Comparison of ENCODE assay signal across 24 cellular contexts in genomic region chr11:103596323-103596722, GRCh38.
DNase-seq lines count a peak whose midpoint lies in the region; ATAC-seq and TF ChIP-seq lines count a peak whose summit lies in the region.
"Had no signal": no experiment of that assay in that cellular context is flagged by ENCODE, and none has a peak within 500 bp of the region (broad histone marks: within the 10 kb centered on the region; RNA-seq: fewer than 3 reads in every experiment).

No MANE protein-coding gene starts in this region.

- POLR2A ChIA-PET in MCF 10A (lab: Yijun Ruan, JAX), result interaction anchor here (1.1 kb wide), 1 partner anchor 155 kb away, joined by 3 read pairs; no protein-coding TSS in a partner anchor

- H3K4me1 Mint-ChIP-seq in MCF 10A (ENCODE audit: insufficient read depth, unreplicated experiment), result peaks cover 6% of the 10 kb centered on the region
- H3K4me1 Mint-ChIP-seq: B cell, T-cell had no signal

- H3K36me3 ChIP-seq in mammary epithelial cell (ENCODE audit: insufficient read depth, low read length), result no peaks in the 10 kb centered on the region
- H3K36me3 ChIP-seq in neuronal stem cell (replicated peaks in 1 of 2; ENCODE audit: control insufficient read depth in 2 of 2, insufficient read depth in 2 of 2, low read length in 2 of 2), result no peaks in the 10 kb centered on the region

- H3K27me3 ChIP-seq in mammary epithelial cell (ENCODE audit: insufficient read depth, low read length) (no peaks in the 10 kb centered on the region), neuronal stem cell (ENCODE audit: control insufficient read depth in 3 of 3, insufficient read depth in 3 of 3, low read depth in 1 of 3, low read length in 3 of 3) (no peaks in the 10 kb centered on the region)

- no peaks in the 10 kb centered on the region for H3K9me3 Mint-ChIP-seq in MCF 10A (ENCODE audit: unreplicated experiment)
- H3K9me3 Mint-ChIP-seq: CD4-positive, alpha-beta T cell; T-cell had no signal

- H3K9ac ChIP-seq in mammary epithelial cell (ENCODE audit: insufficient read depth, low read length) (no peak overlapping the region), neuronal stem cell (ENCODE audit: low read depth, low read length, poor library complexity) (no peak overlapping the region)

- no peak overlapping the region for H2BK15ac ChIP-seq in neuronal stem cell (ENCODE audit: low read length)

- H3K36me3 Mint-ChIP-seq in MCF 10A (ENCODE audit: insufficient read depth, unreplicated experiment), result no peaks in the 10 kb centered on the region
- H3K36me3 Mint-ChIP-seq: T-cell had no signal

- no peak overlapping the region for H2BK120ac ChIP-seq in neuronal stem cell (ENCODE audit: low read depth, low read length)

- H4K20me1 ChIP-seq in mammary epithelial cell (ENCODE audit: insufficient read depth, low read length), result no peaks in the 10 kb centered on the region

- no peak overlapping the region for H2BK5ac ChIP-seq in neuronal stem cell (ENCODE audit: low read length)

- H3K79me2 ChIP-seq in mammary epithelial cell (ENCODE audit: insufficient read depth, low read length), result no peaks in the 10 kb centered on the region

- dilution Hi-C loops in mammary epithelial cell (cut with HindIII; ENCODE audit: low sequenced_read_pairs), result no loop called here

- BruUV-seq in mammary epithelial cell (replicated peaks; lab: Mats Ljungman, UMichigan), result no TSS peak
- no TSS peak for BruUV-seq in MCF 10A (replicated peaks; lab: Mats Ljungman, UMichigan)

- no peak overlapping the region for H4K8ac ChIP-seq in neuronal stem cell (ENCODE audit: low read depth, low read length)

- H2AFZ ChIP-seq in mammary epithelial cell (ENCODE audit: low read depth, low read length), result no peak overlapping the region
- no peak overlapping the region for H2AFZ ChIP-seq in neuronal stem cell (ENCODE audit: low read length)

- H3K18ac ChIP-seq in neuronal stem cell (ENCODE audit: low read length), result no peak overlapping the region

- in situ Hi-C loops in mammary epithelial cell (cut with MboI; ENCODE audit: low sequenced_read_pairs in 2 of 2), result loop anchor here in 1 of 2 donors (10.0 kb wide), 1 partner anchor 272 kb away; no protein-coding TSS in a partner anchor

- no peaks in the 10 kb centered on the region for H3K79me1 ChIP-seq in neuronal stem cell (ENCODE audit: low read depth, low read length)

- H3K4ac ChIP-seq in neuronal stem cell (ENCODE audit: low read length), result no peak overlapping the region

- H3K9me3 ChIP-seq in mammary epithelial cell (replicated peaks; ENCODE audit: insufficient read depth, low read length), result peaks cover 6% of the 10 kb centered on the region
- H3K9me3 ChIP-seq in neuronal stem cell (replicated peaks in 1 of 2; ENCODE audit: control insufficient read depth in 2 of 2, insufficient read depth in 1 of 2, low read depth in 1 of 2, low read length in 2 of 2), result no peaks in the 10 kb centered on the region

- DNase-seq in mammary epithelial cell (peak; percentile 24), MCF 10A (ENCODE audit: unreplicated experiment) (no peak), NCI-H748 treated with DMSO at 0.1 percent for 48 hours (lab: John Stamatoyannopoulos, UW) (peak; percentile 86), astrocyte of the hippocampus (ENCODE audit: low read depth, low spot score) (peak; percentile 59), neuronal stem cell (ENCODE audit: low spot score) (no peak), DMS114 treated with DMSO at 0.1 percent for 48 hours (lab: John Stamatoyannopoulos, UW; ENCODE audit: unreplicated experiment) (no peak)
- DNase-seq: 8988T; Calu3; CD4-positive, alpha-beta T cell; DMS53; EL; GOT3; NCI-H1105 treated with DMSO at 0.1 percent for 48 hours; NCI-H2029 treated with DMSO at 0.1 percent for 48 hours; NCI-H510A; NK-92 treated with Interleukin-12 subunit alpha and Interleukin-12 subunit beta, amount 100 ng/mL, for 24 hours; Right ventricle myocardium superior; T-cell had no signal

- no peak overlapping the region for H2AK5ac ChIP-seq in neuronal stem cell (ENCODE audit: low read depth, low read length)

- CTCF ChIA-PET in mammary epithelial cell (lab: Charles Lee; ENCODE audit: low non-redundant PET), result no interaction called here
- CTCF ChIA-PET in MCF 10A (lab: Yijun Ruan, JAX), result interaction anchor here (1.0 to 2.0 kb wide), 2 partner anchors 13 to 271 kb away, joined by 3 to 8 read pairs; no protein-coding TSS in a partner anchor

- ATAC-seq in GM18502 (IDR thresholded peaks at IDR 0.05; ENCODE audit: poor library complexity, unreplicated experiment), result no peak
- ATAC-seq in HG03045 (IDR thresholded peaks at IDR 0.05; ENCODE audit: unreplicated experiment), result no peak
- ATAC-seq: GM12878, HCT116, T-cell had no signal

- H3K4me3 ChIP-seq in mammary epithelial cell (replicated peaks in 1 of 3; ENCODE audit: insufficient read depth in 1 of 3, low read depth in 2 of 3, low read length in 3 of 3) (no peak overlapping the region), neuronal stem cell (ENCODE audit: low read length in 2 of 2) (no peak overlapping the region)
- H3K4me3 ChIP-seq: GM12878, SK-N-MC had no signal

- TF ChIP-seq CTCF in mammary epithelial cell (conservative IDR thresholded peaks at IDR 0.05 in 1 of 2, IDR thresholded peaks at IDR 0.05 in 1 of 2; ENCODE audit: extremely low read depth in 1 of 2, insufficient read depth in 1 of 2, low read depth in 1 of 2, low read length in 2 of 2) (no peak), MCF 10A (IDR thresholded peaks at IDR 0.05; ENCODE audit: unreplicated experiment) (no peak)

- no peak overlapping the region for H3K14ac ChIP-seq in neuronal stem cell (ENCODE audit: low read length)

- H3K23ac ChIP-seq in neuronal stem cell (ENCODE audit: low read depth, low read length, poor library complexity), result no peak overlapping the region

- WGBS in mammary epithelial cell (ENCODE audit: low coverage, missing lambda C conversion rate), result 84% methylated on average over 3 of the region's 3 CpGs
- WGBS in neuronal stem cell (ENCODE audit: extremely low coverage in 2 of 2, insufficient read length in 2 of 2, insufficient replicate concordance in 1 of 2), 2 donors, result no CpG with 5 or more reads among the region's 3 CpGs

- H3K4me3 Mint-ChIP-seq in MCF 10A (ENCODE audit: unreplicated experiment), result no peak overlapping the region
- H3K4me3 Mint-ChIP-seq: B cell; CD4-positive, alpha-beta T cell; T-cell had no signal

- no peak overlapping the region for H4K91ac ChIP-seq in neuronal stem cell (ENCODE audit: low read depth, low read length, poor library complexity)

- no peak overlapping the region for H2BK12ac ChIP-seq in neuronal stem cell (ENCODE audit: low read length)

- H3K27ac Mint-ChIP-seq in MCF 10A (ENCODE audit: low read depth, unreplicated experiment), result no peak overlapping the region
- H3K27ac Mint-ChIP-seq: B cell; CD4-positive, alpha-beta T cell; T-cell had no signal

- intact Hi-C loops in mammary epithelial cell (cut with micrococcal nuclease), result no loop called here
- intact Hi-C loops in MCF 10A (cut with micrococcal nuclease), result no loop called here

- H3K27me3 Mint-ChIP-seq in MCF 10A (ENCODE audit: insufficient read depth, unreplicated experiment), result no peaks in the 10 kb centered on the region

- H3K4me1 ChIP-seq in mammary epithelial cell (ENCODE audit: insufficient read depth, low read length) (peaks cover 5% of the 10 kb centered on the region), neuronal stem cell (ENCODE audit: control insufficient read depth in 2 of 2, insufficient read depth in 1 of 2, low read depth in 1 of 2, low read length in 2 of 2) (no peaks in the 10 kb centered on the region)

- H3K4me2 ChIP-seq in mammary epithelial cell (ENCODE audit: insufficient read depth, low read depth, low read length) (no peak overlapping the region), neuronal stem cell (ENCODE audit: insufficient read depth, low read length, poor library complexity, severe bottlenecking) (no peak overlapping the region)

- no peak overlapping the region for H3K27ac ChIP-seq in mammary epithelial cell (ENCODE audit: insufficient read depth, low read depth, low read length)
- H3K27ac ChIP-seq in neuronal stem cell (replicated peaks; ENCODE audit: low read length), result no peak overlapping the region
- H3K27ac ChIP-seq: SK-N-MC had no signal

Comparison
In these comparisons a context has a peak if more than half of its experiments do, and no peak if none do; other contexts are left out.
1. DNase-seq: peak in mammary epithelial cell (single experiment), NCI-H748 treated with DMSO at 0.1 percent for 48 hours (single experiment) and astrocyte of the hippocampus (single experiment); none in MCF 10A (single experiment), neuronal stem cell (single experiment) and DMS114 treated with DMSO at 0.1 percent for 48 hours (single experiment).